ENCODE assay signal across 9 cellular contexts in the genomic region with DNA sequence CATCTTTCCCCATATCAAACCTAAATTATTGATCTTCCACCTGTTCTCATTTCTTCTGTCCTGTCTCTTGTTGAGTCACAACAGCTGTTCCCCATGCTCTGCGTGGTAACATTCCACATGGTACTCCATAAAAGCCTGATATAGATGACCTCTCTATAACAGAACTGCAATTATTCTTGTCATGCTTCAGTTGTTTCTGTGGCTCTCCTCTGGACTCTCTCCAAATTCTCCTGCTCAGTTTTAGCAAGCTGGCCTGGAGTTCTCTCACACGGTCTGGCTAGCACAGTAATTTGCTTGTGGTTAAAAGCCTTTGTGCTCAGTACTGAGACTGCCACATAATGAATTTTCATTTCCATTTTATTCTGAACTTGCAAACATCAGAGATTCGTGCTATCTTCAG. TPM values are rescaled to one million over a fixed set of nuclear protein-coding genes. Genes with fewer than 3 reads are reported as not detected.
DNase-seq lines count a peak whose midpoint lies in the region; ATAC-seq lines count a peak whose summit lies in the region.
"Had no signal": no experiment of that assay in that cellular context is flagged by ENCODE, and none has a peak within 500 bp of the region (broad histone marks: within the 10 kb centered on the region; RNA-seq: fewer than 3 reads in every experiment).

No MANE protein-coding gene starts in this region.

- CTCF ChIA-PET in activated CD4-positive, alpha-beta T cell treated with anti-CD3 and anti-CD28 coated beads, Interleukin-2, amount 10 ng/mL, durations not matched to agents 7 days and 5 days (lab: Charles Lee) = interaction anchor here (1.1 to 1.5 kb wide), 2 partner anchors 20 to 33 kb away, joined by 3 read pairs; no protein-coding TSS in a partner anchor

- H3K36me3 Mint-ChIP-seq in activated CD4-positive, alpha-beta T cell treated with anti-CD3 and anti-CD28 coated beads, Interleukin-2, amount 10 ng/mL, durations not matched to agents 7 days and 5 days (ENCODE audit: low read depth) = peaks cover 11% of the 10 kb centered on the region

- peaks cover 2% of the 10 kb centered on the region for H3K9me3 Mint-ChIP-seq in activated CD4-positive, alpha-beta T cell treated with anti-CD3 and anti-CD28 coated beads, Interleukin-2, amount 10 ng/mL, durations not matched to agents 7 days and 5 days

- no peak overlapping the region for H3K4me3 Mint-ChIP-seq in activated CD4-positive, alpha-beta T cell treated with anti-CD3 and anti-CD28 coated beads, Interleukin-2, amount 10 ng/mL, durations not matched to agents 7 days and 5 days

- in situ Hi-C loops in ACHN (cut with HindIII; ENCODE audit: low pct_ligation_motif_present, low pct_unique_long_range_greater_than_20kb, low sequenced_read_pairs) = no loop called here

- H3K27ac Mint-ChIP-seq in activated CD4-positive, alpha-beta T cell treated with anti-CD3 and anti-CD28 coated beads, Interleukin-2, amount 10 ng/mL, durations not matched to agents 7 days and 5 days = no peak overlapping the region

- peak; percentile 45 for ATAC-seq in GM21619 (IDR thresholded peaks at IDR 0.05; ENCODE audit: unreplicated experiment)

- POLR2A ChIA-PET in activated CD4-positive, alpha-beta T cell treated with anti-CD3 and anti-CD28 coated beads, Interleukin-2, amount 10 ng/mL, durations not matched to agents 7 days and 5 days (lab: Charles Lee) = no interaction called here

- no peaks in the 10 kb centered on the region for H3K4me1 Mint-ChIP-seq in activated CD4-positive, alpha-beta T cell treated with anti-CD3 and anti-CD28 coated beads, Interleukin-2, amount 10 ng/mL, durations not matched to agents 7 days and 5 days

- H3K27me3 Mint-ChIP-seq in activated CD4-positive, alpha-beta T cell treated with anti-CD3 and anti-CD28 coated beads, Interleukin-2, amount 10 ng/mL, durations not matched to agents 7 days and 5 days = no peaks in the 10 kb centered on the region

- DNase-seq in ACHN = peak; percentile 90
- DNase-seq in NCI-H446 treated with DMSO at 0.1 percent for 48 hours (lab: John Stamatoyannopoulos, UW) = peak; percentile 91
- DNase-seq in globus pallidus (ENCODE audit: low spot score) = peak; percentile 84
- no peak for DNase-seq in islet precursor cell
- DNase-seq in T-helper 2 cell = no peak
- DNase-seq in activated naive CD4-positive, alpha-beta T cell treated with Interleukin-2 at 50 U/mL for 16 hours = no peak
- DNase-seq in activated CD4-positive, alpha-beta T cell treated with anti-CD3 and anti-CD28 coated beads, Interleukin-2, amount 10 ng/mL, durations not matched to agents 7 days and 5 days = no peak
- DNase-seq: DND-41 had no signal

RNA-seq across cellular contexts. Expression of gene LRRC39, which starts 10.6 kb away (rescaled TPM):
- total RNA-seq in activated CD4-positive, alpha-beta T cell treated with anti-CD3 and anti-CD28 coated beads, Interleukin-2, amount 10 ng/mL, durations not matched to agents 7 days and 5 days = under 1 TPM; 0.46 to 0.72 TPM

RNA-seq across cellular contexts. Expression of gene TRMT13, which starts 55.7 kb away (rescaled TPM):
- total RNA-seq in activated CD4-positive, alpha-beta T cell treated with anti-CD3 and anti-CD28 coated beads, Interleukin-2, amount 10 ng/mL, durations not matched to agents 7 days and 5 days = 10 to 100 TPM; 20.4 to 21.4 TPM

RNA-seq across cellular contexts. Expression of gene SASS6, which starts 55.9 kb away (rescaled TPM):
- total RNA-seq in activated CD4-positive, alpha-beta T cell treated with anti-CD3 and anti-CD28 coated beads, Interleukin-2, amount 10 ng/mL, durations not matched to agents 7 days and 5 days = 10 to 100 TPM; 14.5 to 17.1 TPM

Comparison
In these comparisons a context has a peak if more than half of its experiments do, and no peak if none do; other contexts are left out.
1. DNase-seq: peak in ACHN (single experiment), NCI-H446 treated with DMSO at 0.1 percent for 48 hours (single experiment) and globus pallidus (single experiment); none in islet precursor cell (single experiment), T-helper 2 cell (0 of 5), activated naive CD4-positive, alpha-beta T cell treated with Interleukin-2 at 50 U/mL for 16 hours (single experiment) and activated CD4-positive, alpha-beta T cell treated with anti-CD3 and anti-CD28 coated beads, Interleukin-2, amount 10 ng/mL, durations not matched to agents 7 days and 5 days (single experiment).